In the genomic region with DNA sequence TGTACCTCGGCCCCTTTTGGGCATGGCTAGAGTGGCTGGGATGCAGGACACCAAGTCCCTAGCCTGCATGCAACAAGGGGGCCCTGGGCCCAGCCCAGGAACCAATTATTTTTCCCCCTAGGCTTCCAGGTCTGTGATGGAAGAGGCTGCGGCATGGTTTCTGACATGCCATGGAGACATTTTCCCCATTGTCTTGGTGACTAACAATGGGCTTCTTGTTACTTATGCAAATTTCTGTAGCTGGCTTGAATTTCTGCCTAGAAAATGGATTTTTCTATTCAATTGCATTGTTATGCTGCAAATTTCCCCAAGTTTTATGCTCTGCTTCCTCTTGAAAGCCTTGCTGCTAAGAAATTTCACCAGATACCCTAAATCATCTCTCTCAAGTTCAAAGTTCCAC, we compare ENCODE assay signal across 29 cellular contexts.
"Had no signal": no experiment of that assay in that cellular context is flagged by ENCODE, and none has a peak within 500 bp of the region (broad histone marks: within the 10 kb centered on the region; RNA-seq: fewer than 3 reads in every experiment).

No MANE protein-coding gene starts in this region.

- H3K27ac Mint-ChIP-seq: activated CD4-positive, alpha-beta memory T cell treated with anti-CD3 and anti-CD28 coated beads for 36 hours; activated CD4-positive, alpha-beta T cell treated with anti-CD3 and anti-CD28 coated beads for 36 hours; activated CD4-positive, alpha-beta T cell treated with anti-CD3 and anti-CD28 coated beads, Interleukin-2, amount 10 ng/mL, durations not matched to agents 24 days and 14 days; activated CD8-positive, alpha-beta memory T cell treated with anti-CD3 and anti-CD28 coated beads, Interleukin-2, amount 10 ng/mL, durations not matched to agents 7 days and 5 days; activated CD8-positive, alpha-beta T cell treated with anti-CD3 and anti-CD28 coated beads, Interleukin-2, amount 10 ng/mL, durations not matched to agents 7 days and 5 days; activated naive CD4-positive, alpha-beta T cell treated with anti-CD3 and anti-CD28 coated beads for 36 hours; activated naive CD4-positive, alpha-beta T cell treated with anti-CD3 and anti-CD28 coated beads, Interleukin-2, amount 50 U/mL, for 24 hours; activated naive CD8-positive, alpha-beta T cell treated with anti-CD3 and anti-CD28 coated beads for 36 hours; activated T-helper 1 cell treated with anti-CD3 and anti-CD28 coated beads, Interleukin-12 subunit alpha, Interleukin-12 subunit beta, Interleukin-2, Interleukin-4 antibody, amounts not matched to agents 30 ng/mL and 10 ng/mL and 1 ng/mL, durations not matched to agents 14 hours and 24 hours and 36 hours; activated T-helper 2 cell treated with anti-CD3 and anti-CD28 coated beads, Interferon-gamma antibody, Interleukin-2, Interleukin-4, amounts not matched to agents 10 μg/mL and 5 μg/mL and 100 μg/mL, durations not matched to agents 14 hours and 24 hours and 36 hours; brain; endodermal cell had no signal

- ATAC-seq: activated CD4-positive, alpha-beta T cell treated with anti-CD3 and anti-CD28 coated beads for 36 hours; activated CD8-positive, alpha-beta memory T cell treated with anti-CD3 and anti-CD28 coated beads, Interleukin-2, amount 10 ng/mL, durations not matched to agents 7 days and 5 days; activated CD8-positive, alpha-beta T cell treated with anti-CD3 and anti-CD28 coated beads, Interleukin-2, amount 10 ng/mL, durations not matched to agents 7 days and 5 days; esophagus mucosa had no signal

- H3K36me3 Mint-ChIP-seq: activated CD4-positive, alpha-beta memory T cell treated with anti-CD3 and anti-CD28 coated beads for 36 hours; activated CD8-positive, alpha-beta memory T cell treated with anti-CD3 and anti-CD28 coated beads, Interleukin-2, amount 10 ng/mL, durations not matched to agents 7 days and 5 days; activated naive CD4-positive, alpha-beta T cell treated with anti-CD3 and anti-CD28 coated beads, Interleukin-2, amount 50 U/mL, for 24 hours had no signal

- H3K27me3 ChIP-seq: ascending aorta, breast epithelium, cardiac muscle cell, colonic mucosa had no signal

- DNase-seq: activated CD4-positive, alpha-beta memory T cell treated with anti-CD3 and anti-CD28 coated beads for 36 hours; activated CD4-positive, alpha-beta T cell treated with anti-CD3 and anti-CD28 coated beads for 36 hours; activated CD4-positive, alpha-beta T cell treated with anti-CD3 and anti-CD28 coated beads, Interleukin-2, amount 10 ng/mL, durations not matched to agents 24 days and 14 days; activated CD4-positive, CD25-positive, alpha-beta regulatory T cell; activated CD4-positive, CD25-positive, alpha-beta regulatory T cell treated with anti-CD3 and anti-CD28 coated beads, Interleukin-2, amount 50 U/mL, for 72 hours; activated CD8-positive, alpha-beta memory T cell treated with anti-CD3 and anti-CD28 coated beads, Interleukin-2, amount 10 ng/mL, durations not matched to agents 7 days and 5 days; activated CD8-positive, alpha-beta memory T cell treated with anti-CD3 and anti-CD28 coated beads, Interleukin-2, amount 50 U/mL, for 4 hours; activated CD8-positive, alpha-beta T cell treated with anti-CD3 and anti-CD28 coated beads, Interleukin-2, amount 10 ng/mL, durations not matched to agents 7 days and 5 days; activated effector memory CD4-positive, alpha-beta T cell treated with anti-CD3 and anti-CD28 coated beads, Interleukin-2, amount 50 U/mL, for 16 hours; activated naive CD4-positive, alpha-beta T cell treated with anti-CD3 and anti-CD28 coated beads for 36 hours; activated naive CD8-positive, alpha-beta T cell treated with anti-CD3 and anti-CD28 coated beads for 36 hours; activated T-cell treated with anti-CD3 and anti-CD28 coated beads, Interleukin-2, amount 50 U/mL, for 1 hour; activated T-cell treated with anti-CD3 and anti-CD28 coated beads, Interleukin-2, amount 50 U/mL, for 48 hours; central memory CD4-positive, alpha-beta T cell; cerebellar nuclear complex; colonic mucosa; effector CD8-positive, alpha-beta T cell; endodermal cell; foreskin fibroblast; glutamatergic neuron; T-helper 2 cell had no signal

- H3K4me1 Mint-ChIP-seq: activated CD4-positive, alpha-beta T cell treated with anti-CD3 and anti-CD28 coated beads for 36 hours; activated CD4-positive, alpha-beta T cell treated with anti-CD3 and anti-CD28 coated beads, Interleukin-2, amount 10 ng/mL, durations not matched to agents 24 days and 14 days; activated CD8-positive, alpha-beta memory T cell treated with anti-CD3 and anti-CD28 coated beads, Interleukin-2, amount 10 ng/mL, durations not matched to agents 7 days and 5 days; activated naive CD4-positive, alpha-beta T cell treated with anti-CD3 and anti-CD28 coated beads, Interleukin-2, amount 50 U/mL, for 24 hours; activated naive CD8-positive, alpha-beta T cell treated with anti-CD3 and anti-CD28 coated beads for 36 hours; brain; endodermal cell had no signal

- H3K4me3 ChIP-seq: ascending aorta, breast epithelium, cardiac muscle cell, colonic mucosa had no signal

- H3K9me3 ChIP-seq: colonic mucosa had no signal

- H3K4me3 Mint-ChIP-seq: activated CD4-positive, alpha-beta memory T cell treated with anti-CD3 and anti-CD28 coated beads for 36 hours; activated CD4-positive, alpha-beta T cell treated with anti-CD3 and anti-CD28 coated beads for 36 hours; activated CD4-positive, alpha-beta T cell treated with anti-CD3 and anti-CD28 coated beads, Interleukin-2, amount 10 ng/mL, durations not matched to agents 24 days and 14 days; activated CD8-positive, alpha-beta memory T cell treated with anti-CD3 and anti-CD28 coated beads, Interleukin-2, amount 10 ng/mL, durations not matched to agents 7 days and 5 days; activated CD8-positive, alpha-beta T cell treated with anti-CD3 and anti-CD28 coated beads, Interleukin-2, amount 10 ng/mL, durations not matched to agents 7 days and 5 days; activated naive CD4-positive, alpha-beta T cell treated with anti-CD3 and anti-CD28 coated beads for 36 hours; activated naive CD4-positive, alpha-beta T cell treated with anti-CD3 and anti-CD28 coated beads, Interleukin-2, amount 50 U/mL, for 24 hours; activated naive CD8-positive, alpha-beta T cell treated with anti-CD3 and anti-CD28 coated beads for 36 hours; activated T-helper 1 cell treated with anti-CD3 and anti-CD28 coated beads, Interleukin-12 subunit alpha, Interleukin-12 subunit beta, Interleukin-2, Interleukin-4 antibody, amounts not matched to agents 30 ng/mL and 10 ng/mL and 1 ng/mL, durations not matched to agents 14 hours and 24 hours and 36 hours; brain; endodermal cell had no signal

- H3K36me3 ChIP-seq: ascending aorta, breast epithelium, cardiac muscle cell, colonic mucosa had no signal

- H3K4me1 ChIP-seq: ascending aorta, breast epithelium, colonic mucosa had no signal

- H3K27ac ChIP-seq: ascending aorta, breast epithelium, cardiac muscle cell, colonic mucosa had no signal

- H3K27me3 Mint-ChIP-seq: activated CD4-positive, alpha-beta T cell treated with anti-CD3 and anti-CD28 coated beads, Interleukin-2, amount 10 ng/mL, durations not matched to agents 24 days and 14 days; activated CD8-positive, alpha-beta memory T cell treated with anti-CD3 and anti-CD28 coated beads, Interleukin-2, amount 10 ng/mL, durations not matched to agents 7 days and 5 days; activated naive CD8-positive, alpha-beta T cell treated with anti-CD3 and anti-CD28 coated beads for 36 hours; brain had no signal
